Comparison of ENCODE assay signal across 3 cellular contexts in the genomic region with DNA sequence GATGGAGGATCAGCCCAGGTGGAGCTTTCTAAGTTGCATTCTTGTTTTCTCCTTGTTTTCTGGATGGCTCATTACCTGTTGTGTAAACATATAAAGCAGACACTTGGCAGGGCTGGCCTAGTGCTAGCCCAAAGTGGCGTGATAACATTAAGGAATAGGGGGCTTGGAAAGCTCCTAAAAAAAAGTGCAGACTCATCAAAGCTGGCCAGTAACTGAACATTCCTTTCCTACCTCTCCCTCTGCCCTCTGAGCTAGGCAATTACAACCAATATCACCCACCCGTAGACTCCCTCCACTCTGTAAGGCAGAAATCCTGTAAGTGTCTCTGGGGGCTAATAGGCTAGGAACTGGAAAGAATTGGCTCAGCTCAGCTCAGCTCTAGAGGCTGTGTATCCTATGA. TPM values are rescaled to one million over a fixed set of nuclear protein-coding genes. Genes with fewer than 3 reads are reported as not detected.
"Had no signal": no experiment of that assay in that cellular context is flagged by ENCODE, and none has a peak within 500 bp of the region (broad histone marks: within the 10 kb centered on the region; RNA-seq: fewer than 3 reads in every experiment).

No MANE protein-coding gene starts in this region.

RNA-seq across cellular contexts. Expression of a gene that starts 42.5 kb away (rescaled TPM):
- total RNA-seq: HepG2, HT-29 had no signal
- polyA plus RNA-seq: HepG2, IgD-negative memory B cell had no signal

RNA-seq across cellular contexts. Expression of a gene that starts 58.8 kb away (rescaled TPM):
- total RNA-seq: HepG2, HT-29 had no signal
- polyA plus RNA-seq: HepG2, IgD-negative memory B cell had no signal
